12 cellular contexts compared by ENCODE assay signal in the genomic region with DNA sequence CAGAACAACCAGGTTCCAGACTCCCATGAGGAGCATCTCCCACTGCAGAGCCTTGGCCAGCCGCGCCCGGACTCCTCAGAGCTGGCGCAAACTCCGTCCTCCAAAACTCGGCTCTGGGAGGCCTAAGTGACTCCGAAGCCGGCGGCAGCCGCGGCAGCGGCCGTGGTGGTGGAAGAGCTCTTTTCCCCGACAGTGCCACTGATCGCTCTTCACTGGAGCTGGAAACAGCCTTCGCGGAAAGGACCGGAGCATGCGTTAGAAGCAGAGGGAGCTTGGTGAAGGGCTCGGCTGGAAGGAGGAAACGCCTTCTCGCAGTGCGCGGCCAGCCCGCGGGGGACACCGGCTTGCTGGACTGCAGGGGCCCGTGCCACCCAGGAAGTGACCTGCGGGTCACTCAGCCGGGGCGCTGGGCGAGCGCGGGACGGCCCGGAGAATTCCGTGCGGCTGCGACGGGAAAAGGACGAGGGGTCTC. TPM values are rescaled to one million over a fixed set of nuclear protein-coding genes. Genes with fewer than 3 reads are reported as not detected.
DNase-seq lines count a peak whose midpoint lies in the region; ATAC-seq and TF ChIP-seq lines count a peak whose summit lies in the region.
"Had no signal": no experiment of that assay in that cellular context is flagged by ENCODE, and none has a peak within 500 bp of the region (broad histone marks: within the 10 kb centered on the region; RNA-seq: fewer than 3 reads in every experiment).

No MANE protein-coding gene starts in this region.

- WGBS in suprapubic skin, result 6% methylated on average over 37 of the region's 41 CpGs

- H3K27ac ChIP-seq in suprapubic skin, result no peak overlapping the region
- H3K27ac ChIP-seq: BLaER1 had no signal

- H3K36me3 Mint-ChIP-seq in T-helper 17 cell (ENCODE audit: low read depth), result peaks cover under 1% of the 10 kb centered on the region
- no peaks in the 10 kb centered on the region for H3K36me3 Mint-ChIP-seq in memory B cell

- H3K9me3 ChIP-seq in T-helper 17 cell (ENCODE audit: control insufficient read depth, low read length, poor library complexity, severe bottlenecking), result no peaks in the 10 kb centered on the region
- H3K9me3 ChIP-seq in suprapubic skin, result no peaks in the 10 kb centered on the region

- ATAC-seq in T-helper 17 cell, result no peak
- ATAC-seq in memory B cell (ENCODE audit: low read depth), result no peak
- no peak for ATAC-seq in HG03342 (IDR thresholded peaks at IDR 0.05; ENCODE audit: unreplicated experiment)
- no peak for ATAC-seq in HG03354 (IDR thresholded peaks at IDR 0.05; ENCODE audit: poor library complexity, severe bottlenecking, unreplicated experiment)

- H3K4me1 Mint-ChIP-seq in T-helper 17 cell (peaks cover 30% of the 10 kb centered on the region), memory B cell (peaks cover 17% of the 10 kb centered on the region)

- peaks cover 100% of the 10 kb centered on the region for H3K27me3 ChIP-seq in suprapubic skin

- H3K27ac Mint-ChIP-seq in T-helper 17 cell (no peak overlapping the region), memory B cell (peak overlapping the region; percentile 68)

- H3K27me3 Mint-ChIP-seq in T-helper 17 cell (peaks cover 94% of the 10 kb centered on the region), memory B cell (peaks cover 38% of the 10 kb centered on the region)

- peak overlapping the region; percentile 73 for H3K4me3 Mint-ChIP-seq in T-helper 17 cell
- no peak overlapping the region for H3K4me3 Mint-ChIP-seq in memory B cell

- no peak for TF ChIP-seq POLR2A in suprapubic skin (IDR thresholded peaks at IDR 0.05)

- TF ChIP-seq CTCF in suprapubic skin (IDR thresholded peaks at IDR 0.05), result no peak

- peak overlapping the region; percentile 34 for H3K4me3 ChIP-seq in suprapubic skin
- H3K4me3 ChIP-seq: BLaER1 had no signal

- H3K4me1 ChIP-seq in suprapubic skin, result peaks cover 34% of the 10 kb centered on the region

- no peak for TF ChIP-seq EP300 in suprapubic skin (IDR thresholded peaks at IDR 0.05)

- no peaks in the 10 kb centered on the region for H3K36me3 ChIP-seq in suprapubic skin
- H3K36me3 ChIP-seq: BLaER1 had no signal

- peak; percentile 33 to 35 for DNase-seq in activated T-cell treated with anti-CD3 and anti-CD28 coated beads, Interleukin-2, amount 50 U/mL, for 48 hours
- no peak for DNase-seq in activated T-cell treated with anti-CD3 and anti-CD28 coated beads, Interleukin-2, amount 50 U/mL, for 1 hour
- DNase-seq in T-helper 17 cell, result no peak
- peak in 1 of 2 donors; percentile 22 for DNase-seq in memory B cell (ENCODE audit: low spot score in 2 of 2)
- peak in 1 of 2 donors; percentile 81 for DNase-seq in suprapubic skin (ENCODE audit: low spot score in 2 of 2)
- no peak for DNase-seq in NCI-H187 (lab: John Stamatoyannopoulos, UW)
- DNase-seq: activated effector memory CD4-positive, alpha-beta T cell treated with anti-CD3 and anti-CD28 coated beads, Interleukin-2, amount 50 U/mL, for 16 hours had no signal

- no peaks in the 10 kb centered on the region for H3K9me3 Mint-ChIP-seq in memory B cell

RNA-seq across cellular contexts. Expression of gene HOXA13, which starts 5.0 kb away (rescaled TPM):
- not detected for total RNA-seq in T-helper 17 cell
- total RNA-seq in suprapubic skin, result under 1 TPM in 1 of 4 donors, not detected in 3; 0.17 TPM
- total RNA-seq: epithelial cell of proximal tubule had no signal

RNA-seq across cellular contexts. Expression of gene HOXA11, which starts 19.9 kb away (rescaled TPM):
- total RNA-seq in T-helper 17 cell (not detected), suprapubic skin (1 to 10 TPM in 1 of 4 donors, under 1 TPM in 2, not detected in 1; 0.34 to 1.2 (median 0.95) TPM)

RNA-seq across cellular contexts. Expression of gene HOXA10, which starts 30.8 kb away (rescaled TPM):
- total RNA-seq in T-helper 17 cell (not detected), suprapubic skin (1 to 10 TPM; 4.7 to 8.9 (median 6.0) TPM)

RNA-seq across cellular contexts. Expression of gene EVX1, which starts 37.7 kb away (rescaled TPM):
- under 1 TPM in 1 of 2 donors, not detected in 1; 0.21 TPM for total RNA-seq in T-helper 17 cell
- total RNA-seq in suprapubic skin, result not detected
- total RNA-seq: epithelial cell of proximal tubule, lower leg skin had no signal

RNA-seq across cellular contexts. Expression of gene HOXA9, which starts 39.5 kb away (rescaled TPM):
- total RNA-seq in T-helper 17 cell (not detected), suprapubic skin (10 to 100 TPM; 26.7 to 64.8 (median 48.7) TPM)

Comparison
In these comparisons a context has a peak if more than half of its experiments do, and no peak if none do; other contexts are left out.
1. DNase-seq: peak in activated T-cell treated with anti-CD3 and anti-CD28 coated beads, Interleukin-2, amount 50 U/mL, for 48 hours (2 of 2); none in activated T-cell treated with anti-CD3 and anti-CD28 coated beads, Interleukin-2, amount 50 U/mL, for 1 hour (single experiment), T-helper 17 cell (0 of 3) and NCI-H187 (0 of 2).
2. RNA of gene HOXA10, which starts 30.8 kb away (total RNA-seq): 4.7 to 8.9 TPM in suprapubic skin; not detected in T-helper 17 cell; every median in the first group is over 4 times any median in the second.